8 cellular contexts compared by ENCODE assay signal in the genomic region with DNA sequence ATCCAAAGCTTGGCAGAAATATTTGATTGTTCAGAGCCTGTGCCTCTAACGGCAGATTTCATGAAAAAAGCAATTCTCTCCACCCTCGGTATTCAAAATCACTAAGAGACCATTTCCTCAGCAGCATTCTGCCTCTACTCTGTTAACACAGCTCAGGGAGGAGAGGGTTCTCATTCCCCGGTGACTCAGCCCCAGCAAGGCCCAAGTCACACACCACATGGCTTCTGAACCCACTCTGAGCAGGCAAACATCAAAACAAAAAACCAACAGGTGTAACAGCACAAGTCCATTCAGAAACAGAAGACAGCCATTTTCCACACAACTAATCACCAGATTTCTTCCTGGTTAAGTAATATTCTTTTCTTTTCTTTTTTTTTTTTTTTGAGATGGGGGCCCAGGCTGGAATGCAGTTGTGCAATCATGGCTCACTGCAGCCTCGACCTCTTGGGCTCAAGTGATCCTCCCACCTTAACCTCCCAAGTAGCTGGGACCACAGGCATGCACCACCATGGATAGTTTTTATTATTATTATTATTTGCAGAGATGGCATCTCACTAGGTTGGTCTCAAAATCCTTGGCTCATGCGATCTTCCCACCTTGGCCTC. TPM values are rescaled to one million over a fixed set of nuclear protein-coding genes. Genes with fewer than 3 reads are reported as not detected.
DNase-seq lines count a peak whose midpoint lies in the region; TF ChIP-seq lines count a peak whose summit lies in the region.

No MANE protein-coding gene starts in this region.

- no peaks in the 10 kb centered on the region for H3K9me3 ChIP-seq in CD4-positive, alpha-beta memory T cell (ENCODE audit: control insufficient read depth in 1 of 2, low read length in 2 of 2)
- H3K9me3 ChIP-seq in HUES48 (ENCODE audit: control insufficient read depth, insufficient read depth, low read length) (no peaks in the 10 kb centered on the region), vagina (no peaks in the 10 kb centered on the region), prostate gland (no peaks in the 10 kb centered on the region)

- H3K27me3 Mint-ChIP-seq in CD4-positive, alpha-beta memory T cell: no peaks in the 10 kb centered on the region
- no peaks in the 10 kb centered on the region for H3K27me3 Mint-ChIP-seq in activated T-helper 2 cell treated with anti-CD3 and anti-CD28 coated beads, Interferon-gamma antibody, Interleukin-2, Interleukin-4, amounts not matched to agents 10 μg/mL and 5 μg/mL and 100 μg/mL, durations not matched to agents 14 hours and 24 hours and 36 hours (ENCODE audit: low read depth)

- H3K36me3 Mint-ChIP-seq in CD4-positive, alpha-beta memory T cell: no peaks in the 10 kb centered on the region
- H3K36me3 Mint-ChIP-seq in activated T-helper 2 cell treated with anti-CD3 and anti-CD28 coated beads, Interferon-gamma antibody, Interleukin-2, Interleukin-4, amounts not matched to agents 10 μg/mL and 5 μg/mL and 100 μg/mL, durations not matched to agents 14 hours and 24 hours and 36 hours (ENCODE audit: low read depth): peaks cover 5% of the 10 kb centered on the region

- intact Hi-C loops in CD4-positive, alpha-beta memory T cell (cut with micrococcal nuclease): no loop called here
- intact Hi-C loops in activated T-helper 2 cell treated with anti-CD3 and anti-CD28 coated beads, Interferon-gamma antibody, Interleukin-2, Interleukin-4, amounts not matched to agents 10 μg/mL and 5 μg/mL and 100 μg/mL, durations not matched to agents 14 hours and 24 hours and 36 hours (cut with micrococcal nuclease): loop anchor here (1.0 kb wide), 1 partner anchor 22 kb away; no protein-coding TSS in a partner anchor
- intact Hi-C loops in vagina (cut with DNase I): no loop called here
- intact Hi-C loops in prostate gland (cut with DNase I): no loop called here

- no peak for DNase-seq in CD4-positive, alpha-beta memory T cell
- DNase-seq in activated T-helper 2 cell treated with anti-CD3 and anti-CD28 coated beads, Interferon-gamma antibody, Interleukin-2, Interleukin-4, amounts not matched to agents 10 μg/mL and 5 μg/mL and 100 μg/mL, durations not matched to agents 14 hours and 24 hours and 36 hours (ENCODE audit: low spot score): no peak
- DNase-seq in medulla oblongata (ENCODE audit: extremely low spot score) (peak; percentile 33), vagina (ENCODE audit: extremely low spot score in 2 of 2) (no peak), LoVo (ENCODE audit: low spot score) (no peak), pons (ENCODE audit: low spot score) (no peak), prostate gland (ENCODE audit: low spot score) (no peak)

- H3K27ac ChIP-seq in CD4-positive, alpha-beta memory T cell (ENCODE audit: low read depth, low read length): no peak overlapping the region
- H3K27ac ChIP-seq in HUES48 (ENCODE audit: low read depth, low read length) (peak overlapping the region; percentile 71), vagina (no peak overlapping the region), prostate gland (no peak overlapping the region)

- POLR2A ChIA-PET in CD4-positive, alpha-beta memory T cell (lab: Charles Lee; ENCODE audit: partially characterized antibody): interaction anchor here (1.1 kb wide), 2 partner anchors 103 to 183 kb away, joined by 3 to 5 read pairs; a partner anchor contains a TSS

- TF ChIP-seq POLR2A in vagina (IDR thresholded peaks at IDR 0.05) (no peak), prostate gland (IDR thresholded peaks at IDR 0.05) (no peak)

- H3K36me3 ChIP-seq in CD4-positive, alpha-beta memory T cell (ENCODE audit: insufficient read depth, low read length): no peaks in the 10 kb centered on the region
- H3K36me3 ChIP-seq in HUES48 (ENCODE audit: control insufficient read depth, insufficient read depth, low read length) (no peaks in the 10 kb centered on the region), vagina (no peaks in the 10 kb centered on the region), prostate gland (no peaks in the 10 kb centered on the region)

- no peak for TF ChIP-seq CTCF in vagina (IDR thresholded peaks at IDR 0.05)
- TF ChIP-seq CTCF in prostate gland (IDR thresholded peaks at IDR 0.05): no peak

- H3K4me3 ChIP-seq in CD4-positive, alpha-beta memory T cell (ENCODE audit: low read length in 2 of 2): no peak overlapping the region
- H3K4me3 ChIP-seq in HUES48 (ENCODE audit: low read depth, low read length): no peak overlapping the region
- no peak overlapping the region for H3K4me3 ChIP-seq in vagina
- H3K4me3 ChIP-seq in prostate gland: no peak overlapping the region

- CTCF ChIA-PET in CD4-positive, alpha-beta memory T cell (lab: Charles Lee; ENCODE audit: partially characterized antibody): interaction anchor here (1.1 to 1.6 kb wide), 4 partner anchors 11 to 100 kb away, joined by 3 read pairs; no protein-coding TSS in a partner anchor

- no peak overlapping the region for H3K9ac ChIP-seq in HUES48 (ENCODE audit: low read depth, low read length)

- H3K9me3 Mint-ChIP-seq in CD4-positive, alpha-beta memory T cell: no peaks in the 10 kb centered on the region
- peaks cover 4% of the 10 kb centered on the region for H3K9me3 Mint-ChIP-seq in activated T-helper 2 cell treated with anti-CD3 and anti-CD28 coated beads, Interferon-gamma antibody, Interleukin-2, Interleukin-4, amounts not matched to agents 10 μg/mL and 5 μg/mL and 100 μg/mL, durations not matched to agents 14 hours and 24 hours and 36 hours

- 73% methylated on average over 5 of the region's 5 CpGs for WGBS in prostate gland

- H3K27me3 ChIP-seq in CD4-positive, alpha-beta memory T cell (ENCODE audit: insufficient read depth, low read length): no peaks in the 10 kb centered on the region
- H3K27me3 ChIP-seq in HUES48 (ENCODE audit: control insufficient read depth, insufficient read depth, low read length) (no peaks in the 10 kb centered on the region), vagina (no peaks in the 10 kb centered on the region), prostate gland (replicated peaks; ENCODE audit: insufficient read depth) (no peaks in the 10 kb centered on the region)

- peak overlapping the region in 7 of 8 donors; percentile 22 to 75 (median 66) for H3K4me3 Mint-ChIP-seq in CD4-positive, alpha-beta memory T cell
- peak overlapping the region; percentile 37 for H3K4me3 Mint-ChIP-seq in activated T-helper 2 cell treated with anti-CD3 and anti-CD28 coated beads, Interferon-gamma antibody, Interleukin-2, Interleukin-4, amounts not matched to agents 10 μg/mL and 5 μg/mL and 100 μg/mL, durations not matched to agents 14 hours and 24 hours and 36 hours (ENCODE audit: low read depth)

- peaks cover 40 to 82% (median 54%) of the 10 kb centered on the region in 4 donors for H3K4me1 Mint-ChIP-seq in CD4-positive, alpha-beta memory T cell
- H3K4me1 Mint-ChIP-seq in activated T-helper 2 cell treated with anti-CD3 and anti-CD28 coated beads, Interferon-gamma antibody, Interleukin-2, Interleukin-4, amounts not matched to agents 10 μg/mL and 5 μg/mL and 100 μg/mL, durations not matched to agents 14 hours and 24 hours and 36 hours (ENCODE audit: low read depth): peaks cover 74% of the 10 kb centered on the region

- peaks cover 59% of the 10 kb centered on the region for H3K4me1 ChIP-seq in CD4-positive, alpha-beta memory T cell (ENCODE audit: insufficient read depth, low read length)
- H3K4me1 ChIP-seq in HUES48 (ENCODE audit: control insufficient read depth, insufficient read depth, low read length) (peaks cover 29% of the 10 kb centered on the region), vagina (peaks cover 44% of the 10 kb centered on the region), prostate gland (replicated peaks) (no peaks in the 10 kb centered on the region)

- H3K27ac Mint-ChIP-seq in CD4-positive, alpha-beta memory T cell: peak overlapping the region; percentile 5 to 87 (median 76)
- H3K27ac Mint-ChIP-seq in activated T-helper 2 cell treated with anti-CD3 and anti-CD28 coated beads, Interferon-gamma antibody, Interleukin-2, Interleukin-4, amounts not matched to agents 10 μg/mL and 5 μg/mL and 100 μg/mL, durations not matched to agents 14 hours and 24 hours and 36 hours: peak overlapping the region; percentile 67

RNA-seq across cellular contexts. Expression of a gene that starts 55.4 kb away (rescaled TPM):
- total RNA-seq in CD4-positive, alpha-beta memory T cell: 1 to 10 TPM in 1 of 2 experiments, under 1 TPM in 1; 0.97 to 1.1 TPM
- polyA plus RNA-seq in CD4-positive, alpha-beta memory T cell: under 1 TPM in 1 of 2 donors, not detected in 1; 0.95 TPM
- 4.6 and 4.8 TPM in 2 replicates for total RNA-seq in activated T-helper 2 cell treated with anti-CD3 and anti-CD28 coated beads, Interferon-gamma antibody, Interleukin-2, Interleukin-4, amounts not matched to agents 10 μg/mL and 5 μg/mL and 100 μg/mL, durations not matched to agents 14 hours and 24 hours and 36 hours
- total RNA-seq in vagina (16.9 TPM), prostate gland (10 to 100 TPM in 1 of 2 donors, 1 to 10 TPM in 1; 10.0 to 12.2 TPM)
